27 cellular contexts compared by ENCODE assay signal in genomic region chr3:87755852-87756251, GRCh38. TPM values are rescaled to one million over a fixed set of nuclear protein-coding genes. Genes with fewer than 3 reads are reported as not detected.
"Had no signal": no experiment of that assay in that cellular context is flagged by ENCODE, and none has a peak within 500 bp of the region (broad histone marks: within the 10 kb centered on the region; RNA-seq: fewer than 3 reads in every experiment).

No MANE protein-coding gene starts in this region.

- H3K27ac ChIP-seq: stomach, suprapubic skin, testis, thoracic aorta, thyroid gland, tibial artery, tibial nerve, transverse colon, upper lobe of left lung, upper lobe of right lung, uterus, vagina had no signal

- H3K27me3 ChIP-seq: stomach, suprapubic skin, testis, thyroid gland, tibial artery, tibial nerve, transverse colon, upper lobe of left lung, upper lobe of right lung, uterus, vagina had no signal

- FAIRE-seq: urothelium cell line had no signal

- ATAC-seq: stimulated activated effector memory CD8-positive, alpha-beta T cell treated with anti-CD3 and anti-CD28 coated beads, Interleukin-12 subunit alpha, Interleukin-12 subunit beta, amount 100 ng/mL, for 72 hours; stimulated activated memory B cell treated with anti-CD40 and anti-IgM and Interleukin-4, amounts not matched to agents 10 μg/mL and 1 μg/mL and 100 μg/mL, for 72 hours; stimulated activated naive B cell treated with anti-CD40 and anti-IgM and Interleukin-4, amounts not matched to agents 10 μg/mL and 1 μg/mL and 100 μg/mL, for 72 hours; stimulated activated naive CD8-positive, alpha-beta T cell treated with anti-CD3 and anti-CD28 coated beads, Interleukin-15, amount 100 ng/mL, for 72 hours; stimulated activated naive CD8-positive, alpha-beta T cell treated with anti-CD3 and anti-CD28 coated beads, Interleukin-15, Interleukin-2, amounts not matched to agents 100 U/mL and 50 U/mL, for 24 hours; upper lobe of right lung had no signal

- H3K9me3 ChIP-seq: testis, thoracic aorta, thyroid gland, transverse colon, upper lobe of left lung, upper lobe of right lung, uterus, vagina had no signal

- H3K4me3 ChIP-seq: stomach, suprapubic skin, testis, thoracic aorta, thyroid gland, tibial artery, tibial nerve, transverse colon, upper lobe of left lung, upper lobe of right lung, uterus, vagina had no signal

- DNase-seq: stimulated activated CD4-positive, alpha-beta T cell treated with anti-CD3 and anti-CD28 coated beads, Interleukin-2, amount 100 ng/mL, for 48 hours; stimulated activated CD4-positive, alpha-beta T cell treated with anti-CD3 and anti-CD28 coated beads, Interleukin-4, amount 100 ng/mL, for 1 hour; stimulated activated CD4-positive, alpha-beta T cell treated with anti-CD3 and anti-CD28 coated beads, Interleukin-4, amount 100 ng/mL, for 24 hours; stimulated activated CD4-positive, alpha-beta T cell treated with anti-CD3 and anti-CD28 coated beads, Interleukin-4, amount 100 ng/mL, for 4 hours; stimulated activated CD8-positive, alpha-beta memory T cell treated with anti-CD3 and anti-CD28 coated beads, Interleukin-4, amount 100 ng/mL, for 48 hours; stimulated activated naive B cell treated with anti-CD40 and anti-IgM and Interleukin-4, amounts not matched to agents 10 μg/mL and 1 μg/mL and 100 μg/mL, for 72 hours; stimulated activated naive CD4-positive, alpha-beta T cell; stimulated activated naive CD4-positive, alpha-beta T cell treated with Interleukin-2 at 50 U/mL for 16 hours; stimulated activated naive CD8-positive, alpha-beta T cell treated with anti-CD3 and anti-CD28 coated beads, Interleukin-15, amount 100 ng/mL, for 72 hours; stimulated activated naive CD8-positive, alpha-beta T cell treated with anti-CD3 and anti-CD28 coated beads, Interleukin-15, Interleukin-2, amounts not matched to agents 100 U/mL and 50 U/mL, for 24 hours; stomach; substantia nigra; testis; thyroid gland; tibial artery; transverse colon; trophoblast cell; upper lobe of left lung; upper lobe of right lung; uterus had no signal

- H3K4me1 ChIP-seq: stomach, suprapubic skin, testis, thyroid gland, tibial artery, tibial nerve, transverse colon, upper lobe of left lung, upper lobe of right lung, uterus, vagina had no signal

- H3K36me3 ChIP-seq: stomach, suprapubic skin, thoracic aorta, thyroid gland, tibial artery, tibial nerve, transverse colon, upper lobe of left lung, upper lobe of right lung, uterus, vagina had no signal

RNA-seq across cellular contexts. Expression of gene HTR1F, which starts 36.7 kb away (rescaled TPM):
- total RNA-seq: vagina had no signal
